In genomic region chr1:104624538-104624937, GRCh38 we compare ENCODE assay signal across 27 cellular contexts.
"Had no signal": no experiment of that assay in that cellular context is flagged by ENCODE, and none has a peak within 500 bp of the region (broad histone marks: within the 10 kb centered on the region; RNA-seq: fewer than 3 reads in every experiment).

No MANE protein-coding gene starts in this region.

- H3K27me3 ChIP-seq: colonic mucosa, dorsolateral prefrontal cortex, esophagus muscularis mucosa, esophagus squamous epithelium, foreskin keratinocyte, gastrocnemius medialis, gastroesophageal sphincter, heart left ventricle, heart right ventricle had no signal

- H3K27ac ChIP-seq: colonic mucosa, coronary artery, dorsolateral prefrontal cortex, epithelial cell of prostate, esophagus muscularis mucosa, esophagus squamous epithelium, foreskin keratinocyte, gastrocnemius medialis, gastroesophageal sphincter, heart left ventricle, heart right ventricle had no signal

- H3K9me3 ChIP-seq: colonic mucosa, esophagus muscularis mucosa, esophagus squamous epithelium, gastrocnemius medialis, gastroesophageal sphincter had no signal

- H3K4me3 ChIP-seq: colonic mucosa, coronary artery, dorsolateral prefrontal cortex, esophagus muscularis mucosa, esophagus squamous epithelium, gastrocnemius medialis, gastroesophageal sphincter, heart left ventricle, heart right ventricle had no signal

- ATAC-seq: effector memory CD8-positive, alpha-beta T cell; esophagus mucosa; foreskin keratinocyte; gastrocnemius medialis; gastroesophageal sphincter; heart left ventricle; heart right ventricle had no signal

- H3K36me3 ChIP-seq: colonic mucosa, esophagus muscularis mucosa, esophagus squamous epithelium, gastrocnemius medialis, gastroesophageal sphincter, heart left ventricle, heart right ventricle had no signal

- H3K4me1 ChIP-seq: colonic mucosa, esophagus muscularis mucosa, esophagus squamous epithelium, foreskin keratinocyte, gastrocnemius medialis, gastroesophageal sphincter, heart left ventricle, heart right ventricle had no signal

- DNase-seq: colonic mucosa; cortex of kidney; dermis blood vessel endothelial cell; dorsolateral prefrontal cortex; effector CD4-positive, alpha-beta T cell; effector CD8-positive, alpha-beta T cell; effector memory CD4-positive, alpha-beta T cell; effector memory CD8-positive, alpha-beta T cell; endodermal cell; erythroblast; esophagus squamous epithelium; foreskin fibroblast; foreskin keratinocyte; foreskin melanocyte; gastrocnemius medialis; glutamatergic neuron; head of caudate nucleus; heart left ventricle; heart right ventricle had no signal

- FAIRE-seq: colon, endometrium, endothelial cell of umbilical vein had no signal
